In genomic region chr2:64950226-64951160, GRCh38 we compare ENCODE assay signal across 25 cellular contexts. TPM values are rescaled to one million over a fixed set of nuclear protein-coding genes. Genes with fewer than 3 reads are reported as not detected.
DNase-seq lines count a peak whose midpoint lies in the region; ATAC-seq, FAIRE-seq and TF ChIP-seq lines count a peak whose summit lies in the region.
"Had no signal": no experiment of that assay in that cellular context is flagged by ENCODE, and none has a peak within 500 bp of the region (broad histone marks: within the 10 kb centered on the region; RNA-seq: fewer than 3 reads in every experiment).

No MANE protein-coding gene starts in this region.

- intact Hi-C loops in upper lobe of right lung (cut with DNase I): no loop called here

- peaks cover 11% of the 10 kb centered on the region; the same call in 2 of the 3 replicates for H3K9me3 ChIP-seq in A549
- no peaks in the 10 kb centered on the region for H3K9me3 ChIP-seq in SJSA1 (replicated peaks)
- no peaks in the 10 kb centered on the region for H3K9me3 ChIP-seq in upper lobe of right lung
- H3K9me3 ChIP-seq: gastrocnemius medialis had no signal

- H3K27me3 ChIP-seq in SJSA1 (replicated peaks) (no peaks in the 10 kb centered on the region), upper lobe of right lung (no peaks in the 10 kb centered on the region)
- H3K27me3 ChIP-seq: gastrocnemius medialis, left lung had no signal

- H3K4me1 ChIP-seq in A549 (peaks cover 37% of the 10 kb centered on the region), SJSA1 (replicated peaks) (peaks cover 70% of the 10 kb centered on the region), upper lobe of right lung (peaks cover 11% of the 10 kb centered on the region)

- FAIRE-seq in A549 (lab: Jason Lieb, UNC): no peak
- FAIRE-seq: colon had no signal

- H3K4me3 ChIP-seq in A549: no peak overlapping the region
- H3K4me3 ChIP-seq in SJSA1: no peak overlapping the region
- H3K4me3 ChIP-seq in upper lobe of right lung: no peak overlapping the region
- H3K4me3 ChIP-seq: gastrocnemius medialis, left lung had no signal

- DNase-seq in A549 (ENCODE audit: low read depth in 1 of 2, low spot score in 1 of 2) (peak in 1 of 2 experiments; percentile 33), SJSA1 (ENCODE audit: low read depth in 1 of 2, low spot score in 2 of 2) (peak; percentile 72 to 84), iris pigment epithelial cell (ENCODE audit: low read depth) (peak; percentile 34), NCI-H128 (lab: John Stamatoyannopoulos, UW; ENCODE audit: unreplicated experiment) (no peak), T-helper 1 cell (no peak), upper lobe of right lung (no peak)
- DNase-seq: activated CD4-positive, alpha-beta T cell treated with anti-CD3 and anti-CD28 coated beads, Interleukin-2, amount 50 U/mL, for 4 hours; activated naive CD4-positive, alpha-beta T cell treated with anti-CD3 and anti-CD28 coated beads for 36 hours; activated T-cell treated with anti-CD3 and anti-CD28 coated beads for 4 hours; C1 segment of cervical spinal cord; DMS 273 treated with DMSO at 0.1 percent for 48 hours; endodermal cell; H7; Kasumi-1; left lung; NCI-H1436 treated with DMSO at 0.1 percent for 48 hours; NCI-H2227 treated with DMSO at 0.1 percent for 48 hours; retina; Right ventricle myocardium superior; stimulated activated naive CD4-positive, alpha-beta T cell; T-cell had no signal

- 75% methylated on average over 14 of the region's 14 CpGs for WGBS in A549 (ENCODE audit: missing lambda C conversion rate)

- TF ChIP-seq POLR2A in A549 (IDR thresholded peaks at IDR 0.05; ENCODE audit: low read length): no peak

- H3K27ac ChIP-seq in A549: peak overlapping the region; percentile 29 to 50; a peak in 2 of 6 replicates
- H3K27ac ChIP-seq in SJSA1: peak overlapping the region; percentile 42; the same call in 1 of the 2 replicates
- H3K27ac ChIP-seq in upper lobe of right lung: no peak overlapping the region
- H3K27ac ChIP-seq: left lung had no signal

- CTCF ChIA-PET in A549 (lab: Yijun Ruan, JAX): interaction anchor here (0.7 to 1.3 kb wide), 4 partner anchors 9 to 620 kb away, joined by 3 to 5 read pairs (median 3); no protein-coding TSS in a partner anchor

- TF ChIP-seq EP300 in A549 (IDR thresholded peaks at IDR 0.05): no peak

- no peak for TF ChIP-seq CTCF in A549 (IDR thresholded peaks at IDR 0.05)
- no peak for TF ChIP-seq CTCF in upper lobe of right lung (IDR thresholded peaks at IDR 0.05)

- H3K36me3 ChIP-seq in SJSA1 (no peaks in the 10 kb centered on the region), upper lobe of right lung (no peaks in the 10 kb centered on the region)
- H3K36me3 ChIP-seq: gastrocnemius medialis, left lung had no signal

- H3K4me2 ChIP-seq in A549: peak overlapping the region; percentile 42

- TF ChIP-seq RAD21 in A549 (conservative IDR thresholded peaks at IDR 0.05 in 1 of 2, IDR thresholded peaks at IDR 0.05 in 1 of 2): no peak

- ATAC-seq in A549 (no peak), HG02798 (IDR thresholded peaks at IDR 0.05; ENCODE audit: poor library complexity, unreplicated experiment) (peak; percentile 42), HG03457 (IDR thresholded peaks at IDR 0.05; ENCODE audit: unreplicated experiment) (no peak), upper lobe of right lung (no peak)
- ATAC-seq: left lung, T-cell had no signal

- POLR2A ChIA-PET in A549 (lab: Yijun Ruan, JAX): interaction anchor here (0.7 kb wide), 1 partner anchor 244 kb away, joined by 3 read pairs; no protein-coding TSS in a partner anchor

TF ChIP-seq in A549, 52 proteins besides CTCF, POLR2A, EP300 and RAD21:
- TF ChIP-seq CHD2 (IDR thresholded peaks at IDR 0.05; ENCODE audit: low read length, partially characterized antibody): no peak
- no peak for TF ChIP-seq EHF (CRISPR knock-in tag; IDR thresholded peaks at IDR 0.05)
- no peak for TF ChIP-seq RARB (CRISPR knock-in tag; IDR thresholded peaks at IDR 0.05)
- no peak for TF ChIP-seq ZSCAN20 (CRISPR knock-in tag; IDR thresholded peaks at IDR 0.05)
- no peak for TF ChIP-seq EHMT2 (IDR thresholded peaks at IDR 0.05; ENCODE audit: low read depth)
- no peak for TF ChIP-seq TFCP2L1 (CRISPR knock-in tag; IDR thresholded peaks at IDR 0.05)
- TF ChIP-seq NFE2L2 (conservative IDR thresholded peaks at IDR 0.05; ENCODE audit: low read length): no peak
- TF ChIP-seq PBX3 (IDR thresholded peaks at IDR 0.05): no peak
- TF ChIP-seq MYC (IDR thresholded peaks at IDR 0.05; ENCODE audit: borderline replicate concordance, low read length): no peak
- TF ChIP-seq MAX (IDR thresholded peaks at IDR 0.05): no peak
- TF ChIP-seq SREBF2 (IDR thresholded peaks at IDR 0.05): no peak
- no peak for TF ChIP-seq MAFK (IDR thresholded peaks at IDR 0.05; ENCODE audit: partially characterized antibody)

RNA-seq across cellular contexts. Expression of gene SLC1A4, which starts 38.7 kb away (rescaled TPM):
- polyA plus RNA-seq in A549 (2011; rRNA removed) (22.9 and 26.4 TPM in 2 replicates), A549 (2017; fragmentation: RNase III; extraction: RNeasy Plus Mini Kit Qiagen cat#74134 plus additional on column Dnase treatment) (9.1 to 10.4 TPM (median 9.5 TPM) in 3 replicates)
- 7.2 and 7.3 TPM in 2 replicates for polyA plus RNA-seq in A549 (2012; cell fraction: cytosol; rRNA removed)
- 16.4 and 20.7 TPM in 2 replicates for polyA plus RNA-seq in A549 (2012; cell fraction: nucleus; rRNA removed)
- 37.4 and 42.1 TPM in 2 replicates for polyA minus RNA-seq in A549 (2011; rRNA and poly(A)+ RNA removed)
- total RNA-seq in SJSA1 (2014; rRNA removed; shearing (Covaris generic)): 16.7 and 27.5 TPM in 2 replicates
- total RNA-seq in upper lobe of right lung: 12.2 TPM

Comparison
In these comparisons a context has a peak if more than half of its experiments do, and no peak if none do; other contexts are left out.
1. DNase-seq: peak in SJSA1 (2 of 2) and iris pigment epithelial cell (single experiment); none in NCI-H128 (single experiment), T-helper 1 cell (0 of 5) and upper lobe of right lung (single experiment).